In genomic region chr4:29052266-29052665, GRCh38 we compare ENCODE assay signal across 20 cellular contexts.
"Had no signal": no experiment of that assay in that cellular context is flagged by ENCODE, and none has a peak within 500 bp of the region (broad histone marks: within the 10 kb centered on the region; RNA-seq: fewer than 3 reads in every experiment).

No MANE protein-coding gene starts in this region.

- H3K27ac ChIP-seq: esophagus squamous epithelium, gastroesophageal sphincter, neutrophil, ovary, right atrium auricular region, sigmoid colon, skin epidermis, suprapubic skin, thyroid gland had no signal

- H3K9me3 ChIP-seq: gastroesophageal sphincter, neutrophil, ovary, right atrium auricular region, sigmoid colon, suprapubic skin, thyroid gland had no signal

- H3K36me3 Mint-ChIP-seq: naive thymus-derived CD4-positive, alpha-beta T cell; type B pancreatic cell had no signal

- ATAC-seq: gastroesophageal sphincter; left colon; left ventricle myocardium superior; naive thymus-derived CD4-positive, alpha-beta T cell; stimulated activated naive CD8-positive, alpha-beta T cell treated with anti-CD3 and anti-CD28 coated beads, Interleukin-15, Interleukin-2, amounts not matched to agents 100 U/mL and 50 U/mL, for 24 hours had no signal

- DNase-seq: effector memory CD4-positive, alpha-beta T cell; esophagus squamous epithelium; foreskin fibroblast; glutamatergic neuron; left colon; left ventricle myocardium superior; naive thymus-derived CD4-positive, alpha-beta T cell; nephron progenitor cell; ovary; sigmoid colon; stimulated activated CD4-positive, alpha-beta T cell treated with anti-CD3 and anti-CD28 coated beads, Interleukin-12 subunit alpha, Interleukin-12 subunit beta, amount 100 ng/mL, for 4 hours; stimulated activated naive CD8-positive, alpha-beta T cell treated with anti-CD3 and anti-CD28 coated beads, Interleukin-15, Interleukin-2, amounts not matched to agents 100 U/mL and 50 U/mL, for 24 hours; thyroid gland had no signal

- H3K4me1 ChIP-seq: esophagus squamous epithelium, gastroesophageal sphincter, right atrium auricular region, suprapubic skin, thyroid gland had no signal

- H3K4me3 ChIP-seq: esophagus squamous epithelium, gastroesophageal sphincter, lung, ovary, right atrium auricular region, sigmoid colon, skin epidermis, suprapubic skin, thyroid gland had no signal

- H3K36me3 ChIP-seq: esophagus squamous epithelium, gastroesophageal sphincter, neutrophil, ovary, right atrium auricular region, sigmoid colon, suprapubic skin, thyroid gland had no signal

- H3K4me3 Mint-ChIP-seq: naive thymus-derived CD4-positive, alpha-beta T cell; nephron progenitor cell; type B pancreatic cell had no signal

- H3K9me3 Mint-ChIP-seq: nephron progenitor cell, type B pancreatic cell had no signal

- H3K27me3 Mint-ChIP-seq: naive thymus-derived CD4-positive, alpha-beta T cell; type B pancreatic cell had no signal

- H3K27me3 ChIP-seq: esophagus squamous epithelium, gastroesophageal sphincter, neutrophil, ovary, right atrium auricular region, sigmoid colon, suprapubic skin, thyroid gland had no signal

- H3K4me1 Mint-ChIP-seq: naive thymus-derived CD4-positive, alpha-beta T cell; nephron progenitor cell had no signal

- H3K27ac Mint-ChIP-seq: naive thymus-derived CD4-positive, alpha-beta T cell; nephron progenitor cell; type B pancreatic cell had no signal
